14 cellular contexts compared by ENCODE assay signal in the genomic region with DNA sequence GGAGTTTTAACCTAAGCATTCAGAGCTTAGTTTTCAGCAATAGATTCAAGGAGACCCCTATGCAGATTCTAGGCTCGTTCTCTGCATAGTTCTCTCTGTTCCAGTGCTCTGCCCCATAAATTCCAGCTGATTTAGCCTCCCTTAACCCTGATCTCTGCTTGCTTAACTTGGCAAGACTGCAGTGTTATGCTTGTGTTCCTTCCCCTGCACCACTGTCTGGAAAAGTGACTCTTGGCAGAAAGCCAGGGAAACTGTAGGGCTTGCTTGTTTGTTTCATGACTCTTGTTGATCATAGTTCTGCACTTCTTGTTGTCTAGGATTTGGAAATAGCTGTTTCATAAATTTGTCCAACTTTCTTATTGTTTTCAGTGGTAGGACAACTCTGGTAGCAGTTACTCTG. TPM values are rescaled to one million over a fixed set of nuclear protein-coding genes. Genes with fewer than 3 reads are reported as not detected.
DNase-seq lines count a peak whose midpoint lies in the region; ATAC-seq and TF ChIP-seq lines count a peak whose summit lies in the region.
"Had no signal": no experiment of that assay in that cellular context is flagged by ENCODE, and none has a peak within 500 bp of the region (broad histone marks: within the 10 kb centered on the region; RNA-seq: fewer than 3 reads in every experiment).

No MANE protein-coding gene starts in this region.

- no peaks in the 10 kb centered on the region for H3K36me3 ChIP-seq in testis (ENCODE audit: low read depth, missing control alignments)

- no peak overlapping the region for H3K27ac ChIP-seq in testis

- no peak for TF ChIP-seq POLR2A in testis (IDR thresholded peaks at IDR 0.05)

- H3K9me3 ChIP-seq in testis: no peaks in the 10 kb centered on the region

- H3K4me3 ChIP-seq in choroid plexus epithelial cell (ENCODE audit: low read depth, low read length) (no peak overlapping the region), testis (no peak overlapping the region)

- H3K4me1 ChIP-seq in testis: no peaks in the 10 kb centered on the region

- intact Hi-C loops in testis (cut with DNase I; ENCODE audit: low total_unique reads): no loop called here

- no peak for TF ChIP-seq CTCF in choroid plexus epithelial cell (conservative IDR thresholded peaks at IDR 0.05; ENCODE audit: low read depth, low read length)
- TF ChIP-seq CTCF in testis (IDR thresholded peaks at IDR 0.05): no peak

- no peaks in the 10 kb centered on the region for H3K27me3 ChIP-seq in testis

- DNase-seq in NCI-H2196 (lab: John Stamatoyannopoulos, UW; ENCODE audit: unreplicated experiment): peak; percentile 33
- no peak for DNase-seq in NCI-H2196 treated with DMSO at 0.1 percent for 48 hours (lab: John Stamatoyannopoulos, UW; ENCODE audit: unreplicated experiment)
- DNase-seq in choroid plexus epithelial cell (ENCODE audit: low read depth): peak; percentile 84
- DNase-seq in kidney tubule cell (ENCODE audit: low spot score): peak; percentile 36
- peak; percentile 24 for DNase-seq in testis
- no peak for DNase-seq in activated T-cell treated with anti-CD3 and anti-CD28 coated beads, Interleukin-2, amount 50 U/mL, for 48 hours
- DNase-seq in SHP77 (lab: John Stamatoyannopoulos, UW): no peak
- DNase-seq: ACHN; activated CD4-positive, alpha-beta T cell treated with anti-CD3 and anti-CD28 coated beads, Interleukin-2, amount 50 U/mL, for 48 hours; erythroblast; GF-D8; NCI-H524 treated with DMSO at 0.1 percent for 48 hours; stimulated activated CD8-positive, alpha-beta memory T cell treated with anti-CD3 and anti-CD28 coated beads, Interleukin-4, amount 100 ng/mL, for 48 hours had no signal

- ATAC-seq in GM21529 (IDR thresholded peaks at IDR 0.05; ENCODE audit: unreplicated experiment): no peak

- WGBS in testis, 2 donors: 50 to 58% methylated on average over 1 of the region's 1 CpG

RNA-seq across cellular contexts. Expression of a gene that starts 40.2 kb away (rescaled TPM):
- 10 to 100 TPM; 50.5 to 65.6 TPM for total RNA-seq in testis
- 47.8 TPM for polyA plus RNA-seq in testis (ENCODE audit: insufficient read depth, low read depth, low replicate concordance)

RNA-seq across cellular contexts. Expression of a gene that starts 40.2 kb away (rescaled TPM):
- total RNA-seq in testis: 10 to 100 TPM; 45.5 to 74.5 TPM
- polyA plus RNA-seq in testis (ENCODE audit: insufficient read depth, low read depth, low replicate concordance): 42.3 TPM

Comparison
In these comparisons a context has a peak if more than half of its experiments do, and no peak if none do; other contexts are left out.
1. DNase-seq: peak in NCI-H2196 (single experiment), choroid plexus epithelial cell (single experiment), kidney tubule cell (single experiment) and testis (single experiment); none in NCI-H2196 treated with DMSO at 0.1 percent for 48 hours (single experiment), activated T-cell treated with anti-CD3 and anti-CD28 coated beads, Interleukin-2, amount 50 U/mL, for 48 hours (0 of 2) and SHP77 (0 of 2).